10 cellular contexts compared by ENCODE assay signal in the genomic region with DNA sequence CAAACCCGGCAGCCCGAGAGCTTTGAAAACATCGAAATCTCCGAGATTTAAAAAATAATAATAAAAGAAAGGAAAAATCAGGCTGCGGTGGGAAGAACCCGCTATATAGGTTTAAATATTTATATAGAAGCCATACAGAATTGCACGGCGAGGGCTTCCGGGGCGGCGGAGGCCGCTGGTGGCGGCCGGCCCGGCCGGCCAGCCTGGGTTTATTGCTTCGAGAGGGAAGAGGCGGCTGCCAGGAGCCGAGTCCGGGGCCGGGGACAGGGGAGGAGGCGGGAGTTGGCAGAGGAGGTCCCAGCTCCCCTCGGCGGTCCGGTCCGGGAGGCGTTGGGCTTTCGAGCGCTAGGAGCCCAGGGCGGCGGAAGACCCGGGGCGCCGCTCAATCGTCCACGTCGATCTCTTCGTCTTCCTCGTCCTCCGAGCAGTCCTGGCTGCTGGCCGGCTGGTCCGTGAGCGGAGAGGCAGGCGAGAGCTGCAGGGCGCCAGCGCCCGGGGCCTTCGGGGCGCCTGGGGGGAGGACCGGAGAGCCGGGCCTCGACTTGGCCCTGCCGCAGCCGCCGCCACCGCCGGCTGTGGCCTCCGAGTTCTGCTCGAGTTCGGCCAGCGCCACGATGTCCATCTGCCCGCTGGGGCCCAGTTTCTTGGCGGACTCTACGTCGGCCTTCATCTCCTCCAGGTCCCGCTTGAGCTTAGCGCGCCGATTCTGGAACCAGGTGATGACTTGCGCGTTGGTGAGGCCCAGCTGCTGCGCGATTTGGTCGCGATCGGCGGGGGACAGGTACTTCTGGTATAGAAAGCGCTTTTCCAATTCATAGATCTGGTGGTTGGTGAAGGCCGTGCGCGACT. TPM values are rescaled to one million over a fixed set of nuclear protein-coding genes. Genes with fewer than 3 reads are reported as not detected.
DNase-seq lines count a peak whose midpoint lies in the region; ATAC-seq, FAIRE-seq and TF ChIP-seq lines count a peak whose summit lies in the region.
"Had no signal": no experiment of that assay in that cellular context is flagged by ENCODE, and none has a peak within 500 bp of the region (broad histone marks: within the 10 kb centered on the region; RNA-seq: fewer than 3 reads in every experiment).

No MANE protein-coding gene starts in this region.

- peaks cover 42% of the 10 kb centered on the region for H3F3A ChIP-seq in neural progenitor cell (ENCODE audit: low read depth)

- peaks cover 0 to 13% (median 0%) of the 10 kb centered on the region in 7 donors for H3K9me3 Mint-ChIP-seq in CD4-positive, CD25-positive, alpha-beta regulatory T cell
- peaks cover 0 to 4% (median 0%) of the 10 kb centered on the region in 3 donors for H3K9me3 Mint-ChIP-seq in IgD-negative memory B cell
- peaks cover 4% of the 10 kb centered on the region for H3K9me3 Mint-ChIP-seq in neural progenitor cell

- H3K9me3 ChIP-seq in CD4-positive, CD25-positive, alpha-beta regulatory T cell (ENCODE audit: control insufficient read depth in 2 of 2, low read length in 2 of 2): no peaks in the 10 kb centered on the region
- no peaks in the 10 kb centered on the region for H3K9me3 ChIP-seq in effector memory CD4-positive, alpha-beta T cell (ENCODE audit: control insufficient read depth, low read length)
- no peaks in the 10 kb centered on the region for H3K9me3 ChIP-seq in neural progenitor cell (ENCODE audit: low read depth)

- ATAC-seq in CD4-positive, CD25-positive, alpha-beta regulatory T cell (ENCODE audit: low read depth in 2 of 2): no peak

- TF ChIP-seq CTCF in neural progenitor cell (IDR thresholded peaks at IDR 0.05): no peak

- no peak overlapping the region for H2AFZ ChIP-seq in neural progenitor cell (replicated peaks)

- H3K27me3 Mint-ChIP-seq in CD4-positive, CD25-positive, alpha-beta regulatory T cell: peaks cover 83% of the 10 kb centered on the region
- H3K27me3 Mint-ChIP-seq in IgD-negative memory B cell: peaks cover 67% of the 10 kb centered on the region
- peaks cover 84% of the 10 kb centered on the region for H3K27me3 Mint-ChIP-seq in neural progenitor cell (ENCODE audit: insufficient read depth, low read depth)

- peaks cover 6 to 57% (median 32%) of the 10 kb centered on the region in 4 donors for H3K4me1 Mint-ChIP-seq in CD4-positive, CD25-positive, alpha-beta regulatory T cell
- H3K4me1 Mint-ChIP-seq in IgD-negative memory B cell (peaks cover 16 to 23% (median 19%) of the 10 kb centered on the region in 3 donors), neural progenitor cell (peaks cover 32% of the 10 kb centered on the region)

- peak in 1 of 3 donors; percentile 42 for DNase-seq in CD4-positive, CD25-positive, alpha-beta regulatory T cell
- no peak for DNase-seq in effector memory CD4-positive, alpha-beta T cell
- peak; percentile 62 for DNase-seq in neural progenitor cell (ENCODE audit: low spot score)
- no peak for DNase-seq in AG20443 (ENCODE audit: low spot score)
- no peak for DNase-seq in middle frontal gyrus (ENCODE audit: extremely low spot score, low spot score)
- no peak for DNase-seq in GF-D8 (lab: John Stamatoyannopoulos, UW)
- no peak for DNase-seq in urothelium cell line (ENCODE audit: low spot score)
- DNase-seq: stimulated activated CD4-positive, alpha-beta T cell treated with anti-CD3 and anti-CD28 coated beads, Interleukin-2, amount 100 ng/mL, for 48 hours had no signal

- peak overlapping the region; percentile 55 for H3K4me3 ChIP-seq in CD4-positive, CD25-positive, alpha-beta regulatory T cell (ENCODE audit: low read depth, low read length)
- H3K4me3 ChIP-seq in effector memory CD4-positive, alpha-beta T cell (ENCODE audit: insufficient read depth, low read depth, low read length, poor library complexity, severe bottlenecking): peak overlapping the region; percentile 65
- H3K4me3 ChIP-seq in neural progenitor cell: no peak overlapping the region

- H3K4me3 Mint-ChIP-seq in CD4-positive, CD25-positive, alpha-beta regulatory T cell: peak overlapping the region; percentile 81 to 91 (median 86)
- H3K4me3 Mint-ChIP-seq in IgD-negative memory B cell (peak overlapping the region; percentile 72 to 94 (median 85)), neural progenitor cell (peak overlapping the region; percentile 64)

- no peak overlapping the region for H3K27ac ChIP-seq in CD4-positive, CD25-positive, alpha-beta regulatory T cell (ENCODE audit: insufficient read depth, low read length, poor library complexity, severe bottlenecking)
- no peak overlapping the region for H3K27ac ChIP-seq in effector memory CD4-positive, alpha-beta T cell (ENCODE audit: insufficient read depth, low read length, poor library complexity, severe bottlenecking)
- H3K27ac ChIP-seq in neural progenitor cell: no peak overlapping the region

- H3K36me3 ChIP-seq in CD4-positive, CD25-positive, alpha-beta regulatory T cell (ENCODE audit: control insufficient read depth, insufficient read depth, low read length): no peaks in the 10 kb centered on the region
- H3K36me3 ChIP-seq in effector memory CD4-positive, alpha-beta T cell (ENCODE audit: control insufficient read depth, insufficient read depth, low read length): no peaks in the 10 kb centered on the region
- no peaks in the 10 kb centered on the region for H3K36me3 ChIP-seq in neural progenitor cell

- no peak overlapping the region for H3K9ac ChIP-seq in neural progenitor cell

- H3K79me2 ChIP-seq in neural progenitor cell (ENCODE audit: low read depth): no peaks in the 10 kb centered on the region

- H3K27ac Mint-ChIP-seq in CD4-positive, CD25-positive, alpha-beta regulatory T cell: no peak overlapping the region
- H3K27ac Mint-ChIP-seq in IgD-negative memory B cell: peak overlapping the region; percentile 88 to 93 (median 91)
- H3K27ac Mint-ChIP-seq in neural progenitor cell: no peak overlapping the region

- peak overlapping the region; percentile 23 for H3K4me2 ChIP-seq in neural progenitor cell

- peaks cover 81% of the 10 kb centered on the region for H3K4me1 ChIP-seq in CD4-positive, CD25-positive, alpha-beta regulatory T cell (ENCODE audit: control insufficient read depth, insufficient read depth, low read length, poor library complexity, severe bottlenecking)
- H3K4me1 ChIP-seq in effector memory CD4-positive, alpha-beta T cell (ENCODE audit: control insufficient read depth, insufficient read depth, low read length, poor library complexity, severe bottlenecking): peaks cover 72% of the 10 kb centered on the region
- peaks cover 38% of the 10 kb centered on the region for H3K4me1 ChIP-seq in neural progenitor cell

- H3K36me3 Mint-ChIP-seq in CD4-positive, CD25-positive, alpha-beta regulatory T cell: no peaks in the 10 kb centered on the region
- H3K36me3 Mint-ChIP-seq in IgD-negative memory B cell (peaks cover 2% of the 10 kb centered on the region), neural progenitor cell (peaks cover 2% of the 10 kb centered on the region)

- peaks cover 99% of the 10 kb centered on the region for H4K20me1 ChIP-seq in neural progenitor cell (ENCODE audit: low read depth)

- no peak for FAIRE-seq in urothelium cell line (lab: Jason Lieb, UNC)

- peaks cover 34% of the 10 kb centered on the region for H3K27me3 ChIP-seq in CD4-positive, CD25-positive, alpha-beta regulatory T cell (ENCODE audit: control insufficient read depth, insufficient read depth, low read length)
- peaks cover 98% of the 10 kb centered on the region for H3K27me3 ChIP-seq in effector memory CD4-positive, alpha-beta T cell (replicated peaks; ENCODE audit: control insufficient read depth, insufficient read depth, low read length, poor library complexity, severe bottlenecking)
- H3K27me3 ChIP-seq in neural progenitor cell: peaks cover 100% of the 10 kb centered on the region

RNA-seq across cellular contexts. Expression of a gene that starts 2.2 kb away (rescaled TPM):
- total RNA-seq in CD4-positive, CD25-positive, alpha-beta regulatory T cell: not detected
- polyA plus RNA-seq in CD4-positive, CD25-positive, alpha-beta regulatory T cell: not detected
- polyA plus RNA-seq in IgD-negative memory B cell: not detected
- total RNA-seq in neural progenitor cell (ENCODE audit: low replicate concordance): not detected in 2 replicates
- total RNA-seq: lung microvascular endothelial cell had no signal

Comparison
In these comparisons a context has a peak if more than half of its experiments do, and no peak if none do; other contexts are left out.
1. H3K27ac Mint-ChIP-seq: peak in IgD-negative memory B cell (3 of 3); none in CD4-positive, CD25-positive, alpha-beta regulatory T cell (0 of 3) and neural progenitor cell (single experiment).
2. Peak in every context shown above with its lines, with median percentiles within 50 percentile points of each other: H3K4me3 Mint-ChIP-seq.